In genomic region chr14:92924247-92924646, GRCh38 we compare ENCODE assay signal across 15 cellular contexts. TPM values are rescaled to one million over a fixed set of nuclear protein-coding genes. Genes with fewer than 3 reads are reported as not detected.
A peak's percentile ranks its signal among the peaks of the same experiment; 100 is the strongest.
DNase-seq lines count a peak whose midpoint lies in the region; ATAC-seq and TF ChIP-seq lines count a peak whose summit lies in the region.
"Had no signal": no experiment of that assay in that cellular context is flagged by ENCODE, and none has a peak within 500 bp of the region (broad histone marks: within the 10 kb centered on the region; RNA-seq: fewer than 3 reads in every experiment).

No MANE protein-coding gene starts in this region.

- WGBS in H9 (ENCODE audit: extremely low coverage, insufficient read length, low lambda C conversion rate), result no CpG with 5 or more reads among the region's 5 CpGs
- WGBS in psoas muscle, 3 donors, result 40 to 50% (median 44%) methylated on average over 5 of the region's 5 CpGs

- H2BK15ac ChIP-seq in H9 (ENCODE audit: low read depth, low read length), result no peak overlapping the region

- no peaks in the 10 kb centered on the region for H3K36me3 ChIP-seq in psoas muscle (ENCODE audit: insufficient read depth in 1 of 2, low read depth in 1 of 2)

- H3K4me3 Mint-ChIP-seq in H9, result peak overlapping the region; percentile 79 to 94
- H3K4me3 Mint-ChIP-seq in mesothelial cell of epicardium, result peak overlapping the region; percentile 22
- H3K4me3 Mint-ChIP-seq: activated naive CD4-positive, alpha-beta T cell treated with anti-CD3 and anti-CD28 coated beads for 36 hours had no signal

- no peak overlapping the region for H2AK5ac ChIP-seq in H9 (ENCODE audit: insufficient read length, low read length)

- no peak overlapping the region for H3K56ac ChIP-seq in H9 (ENCODE audit: insufficient read length, low read depth, low read length)

- no peaks in the 10 kb centered on the region for H3K9me3 ChIP-seq in H9 (ENCODE audit: control insufficient read depth, low read depth, low read length)
- H3K9me3 ChIP-seq in psoas muscle, result no peaks in the 10 kb centered on the region
- H3K9me3 ChIP-seq: body of pancreas had no signal

- H3K18ac ChIP-seq in H9 (ENCODE audit: insufficient read length, low read depth, low read length), result no peak overlapping the region

- H3K79me2 ChIP-seq in H9 (ENCODE audit: insufficient read depth, low read length), result no peaks in the 10 kb centered on the region

- intact Hi-C loops in psoas muscle (cut with DNase I), result no loop called here

- H3K79me1 ChIP-seq in H9 (ENCODE audit: insufficient read depth, low read depth, low read length, poor library complexity, severe bottlenecking), result no peaks in the 10 kb centered on the region

- no peak overlapping the region for H4K5ac ChIP-seq in H9 (ENCODE audit: insufficient read length, low read depth, low read length)

- no peak overlapping the region for H2BK120ac ChIP-seq in H9 (ENCODE audit: low read depth, low read length, poor library complexity, severe bottlenecking)

- H3K27me3 ChIP-seq in H9 (ENCODE audit: insufficient read depth, low read length) (no peaks in the 10 kb centered on the region; the same call in 1 of the 2 replicates), psoas muscle (ENCODE audit: insufficient read depth in 3 of 3, low read length in 2 of 3) (peaks cover 0 to 13% (median 6%) of the 10 kb centered on the region in 3 donors)
- H3K27me3 ChIP-seq: body of pancreas had no signal

- peaks cover 58% of the 10 kb centered on the region for H3K27me3 Mint-ChIP-seq in H9 (ENCODE audit: low read depth)
- H3K27me3 Mint-ChIP-seq in mesothelial cell of epicardium (ENCODE audit: low read depth), result peaks cover 76% of the 10 kb centered on the region

- H2BK20ac ChIP-seq in H9 (ENCODE audit: low read depth, low read length, poor library complexity, severe bottlenecking), result no peak overlapping the region

- H3T11ph ChIP-seq in H9 (ENCODE audit: low read length), result no peak overlapping the region

- no peak overlapping the region for H3K4me3 ChIP-seq in psoas muscle
- H3K4me3 ChIP-seq: body of pancreas, PC-9 had no signal

- no peak overlapping the region for H4K8ac ChIP-seq in H9 (replicated peaks; ENCODE audit: insufficient read length, low read depth, low read length)

- H3K4me2 ChIP-seq in H9 (ENCODE audit: insufficient read depth, insufficient read length, low read length), result peak overlapping the region; percentile 34
- H3K4me2 ChIP-seq: PC-9 had no signal

- peak overlapping the region in 1 of 3 experiments; percentile 90; a peak in 1 of 7 replicates for H3K27ac Mint-ChIP-seq in H9
- H3K27ac Mint-ChIP-seq in mesothelial cell of epicardium, result no peak overlapping the region
- H3K27ac Mint-ChIP-seq: activated naive CD4-positive, alpha-beta T cell treated with anti-CD3 and anti-CD28 coated beads for 36 hours had no signal

- no peaks in the 10 kb centered on the region for H3K9me3 Mint-ChIP-seq in H9
- no peaks in the 10 kb centered on the region for H3K9me3 Mint-ChIP-seq in mesothelial cell of epicardium
- H3K9me3 Mint-ChIP-seq: activated naive CD4-positive, alpha-beta T cell treated with anti-CD3 and anti-CD28 coated beads for 36 hours had no signal

- H3K23ac ChIP-seq in H9 (ENCODE audit: insufficient read length, low read depth, low read length), result no peak overlapping the region

- H3K27ac ChIP-seq in H9 (ENCODE audit: insufficient read length, low read depth, low read length), result no peak overlapping the region
- H3K27ac ChIP-seq in VCaP, result peak overlapping the region; percentile 65; the same call in 1 of the 2 replicates
- H3K27ac ChIP-seq in psoas muscle, result no peak overlapping the region
- H3K27ac ChIP-seq: body of pancreas, PC-9 had no signal

- H3K9ac ChIP-seq in H9 (ENCODE audit: extremely low read depth, insufficient read length, low read length), result no peak overlapping the region

- no peak overlapping the region for H2BK5ac ChIP-seq in H9 (ENCODE audit: insufficient read length, low read length)

- no peak overlapping the region for H2AFZ ChIP-seq in H9 (ENCODE audit: low read length)
- H2AFZ ChIP-seq: PC-9 had no signal

- H4K20me1 ChIP-seq in H9 (ENCODE audit: control insufficient read depth, insufficient read depth, insufficient read length), result peaks cover 7% of the 10 kb centered on the region

- no peak overlapping the region for H3K14ac ChIP-seq in H9 (ENCODE audit: insufficient read depth, low read length)

- H2BK12ac ChIP-seq in H9 (ENCODE audit: insufficient read length, low read depth, low read length), result no peak overlapping the region

- no peak for ATAC-seq in psoas muscle

- H4K91ac ChIP-seq in H9 (ENCODE audit: insufficient read length, low read depth, low read length), result no peak overlapping the region

- H3K36me3 Mint-ChIP-seq in H9 (ENCODE audit: insufficient read depth in 1 of 3, low read depth in 3 of 3), result peaks cover 0 to 5% (median 0%) of the 10 kb centered on the region in 3 experiments; a peak in 2 of 7 replicates
- no peaks in the 10 kb centered on the region for H3K36me3 Mint-ChIP-seq in mesothelial cell of epicardium

- H3K23me2 ChIP-seq in H9 (ENCODE audit: insufficient read length, low read depth, low read length, poor library complexity, severe bottlenecking), result peaks cover 13% of the 10 kb centered on the region

- H3K4me1 ChIP-seq in H9 (ENCODE audit: insufficient read depth, low read length) (no peaks in the 10 kb centered on the region), psoas muscle (no peaks in the 10 kb centered on the region)

- no peak overlapping the region for H3K4ac ChIP-seq in H9 (ENCODE audit: low read depth, low read length)

- TF ChIP-seq CTCF in H9 (conservative IDR thresholded peaks at IDR 0.05) (no peak), VCaP (conservative IDR thresholded peaks at IDR 0.05) (no peak), mesothelial cell of epicardium (IDR thresholded peaks at IDR 0.05; ENCODE audit: unreplicated experiment) (no peak), psoas muscle (IDR thresholded peaks at IDR 0.05) (no peak)

- DNase-seq in COLO668 (lab: John Stamatoyannopoulos, UW; ENCODE audit: unreplicated experiment) (peak; percentile 52), H9 (peak; percentile 50), mesothelial cell of epicardium (ENCODE audit: low spot score in 2 of 2, unreplicated experiment in 2 of 2) (no peak), NOMO-1 (lab: John Stamatoyannopoulos, UW; ENCODE audit: unreplicated experiment in 2 of 2) (no peak), psoas muscle (no peak), C1 segment of cervical spinal cord (lab: John Stamatoyannopoulos, UW) (no peak), HuH-7.5 (ENCODE audit: low spot score) (no peak)
- DNase-seq: activated naive CD4-positive, alpha-beta T cell treated with anti-CD3 and anti-CD28 coated beads for 36 hours; AML-193; body of pancreas; NCI-H226; PC-9 had no signal

- H3K4me1 Mint-ChIP-seq in H9, result peaks cover 23 to 26% of the 10 kb centered on the region in 2 experiments
- H3K4me1 Mint-ChIP-seq in mesothelial cell of epicardium, result peaks cover 4% of the 10 kb centered on the region

RNA-seq across cellular contexts. Expression of gene CHGA, which starts 1.3 kb away (rescaled TPM):
- total RNA-seq in H9 (2021) (6.7 and 7.8 TPM in 2 replicates), mesothelial cell of epicardium (not detected in 3 replicates), psoas muscle (under 1 TPM in 1 of 4 donors, not detected in 3; 0.87 TPM)
- under 1 TPM; 0.04 to 0.16 (median 0.14) TPM for polyA plus RNA-seq in psoas muscle
- total RNA-seq: activated naive CD4-positive, alpha-beta T cell treated with anti-CD3 and anti-CD28 coated beads for 36 hours; Daoy; M059J; PC-9 had no signal

Comparison
In these comparisons a context has a peak if more than half of its experiments do, and no peak if none do; other contexts are left out.
1. DNase-seq: peak in COLO668 (single experiment) and H9 (single experiment); none in mesothelial cell of epicardium (0 of 2), NOMO-1 (0 of 2), psoas muscle (0 of 2), C1 segment of cervical spinal cord (0 of 14) and HuH-7.5 (single experiment).